14 cellular contexts compared by ENCODE assay signal in genomic region chr10:132408823-132409666, GRCh38. TPM values are rescaled to one million over a fixed set of nuclear protein-coding genes. Genes with fewer than 3 reads are reported as not detected.
DNase-seq lines count a peak whose midpoint lies in the region; ATAC-seq and TF ChIP-seq lines count a peak whose summit lies in the region.
"Had no signal": no experiment of that assay in that cellular context is flagged by ENCODE, and none has a peak within 500 bp of the region (broad histone marks: within the 10 kb centered on the region; RNA-seq: fewer than 3 reads in every experiment).

No MANE protein-coding gene starts in this region.

- no peaks in the 10 kb centered on the region for H3K36me3 ChIP-seq in H7 (replicated peaks; ENCODE audit: control insufficient read depth, insufficient read depth, low read length)
- peaks cover 0 to 22% of the 10 kb centered on the region in 2 donors for H3K36me3 ChIP-seq in adrenal gland (replicated peaks in 1 of 2)
- no peaks in the 10 kb centered on the region for H3K36me3 ChIP-seq in smooth muscle cell (ENCODE audit: low read depth)

- H3K27me3 ChIP-seq in H7 (ENCODE audit: control insufficient read depth, insufficient read depth, low read length) = no peaks in the 10 kb centered on the region
- H3K27me3 ChIP-seq in adrenal gland = no peaks in the 10 kb centered on the region
- no peaks in the 10 kb centered on the region for H3K27me3 ChIP-seq in smooth muscle cell (ENCODE audit: low read depth)

- ATAC-seq in HG03521 (IDR thresholded peaks at IDR 0.05; ENCODE audit: unreplicated experiment) (no peak), HG03175 (IDR thresholded peaks at IDR 0.05; ENCODE audit: unreplicated experiment) (no peak)
- ATAC-seq: stimulated activated naive CD8-positive, alpha-beta T cell treated with anti-CD3 and anti-CD28 coated beads, Interleukin-15, Interleukin-2, amounts not matched to agents 100 U/mL and 50 U/mL, for 24 hours had no signal

- peaks cover 29% of the 10 kb centered on the region for H3K79me2 ChIP-seq in smooth muscle cell (ENCODE audit: low read depth)

- peak overlapping the region; percentile 72 for H3K4me2 ChIP-seq in smooth muscle cell

- DNase-seq in H7 (peak; percentile 85), adrenal gland (peak in 5 of 7 donors; percentile 54 to 73 (median 71)), kidney tubule cell (ENCODE audit: low spot score) (peak; percentile 65), smooth muscle cell (lab: John Stamatoyannopoulos, UW; ENCODE audit: unreplicated experiment) (no peak), C1 segment of cervical spinal cord (lab: John Stamatoyannopoulos, UW) (no peak)
- no peak for DNase-seq in central memory CD4-positive, alpha-beta T cell
- DNase-seq: activated CD4-positive, alpha-beta T cell treated with anti-CD3 and anti-CD28 coated beads, Interleukin-2, amount 50 U/mL, for 1 hour; activated naive CD4-positive, alpha-beta T cell treated with anti-CD3 and anti-CD28 coated beads for 36 hours; CD4-positive, CD25-positive, alpha-beta regulatory T cell; naive thymus-derived CD4-positive, alpha-beta T cell; NCI-H1105; stimulated activated naive CD8-positive, alpha-beta T cell treated with anti-CD3 and anti-CD28 coated beads, Interleukin-15, Interleukin-2, amounts not matched to agents 100 U/mL and 50 U/mL, for 24 hours had no signal

- H3K4me1 ChIP-seq in adrenal gland (replicated peaks in 1 of 2) = peaks cover 76 to 91% of the 10 kb centered on the region in 2 donors
- H3K4me1 ChIP-seq in smooth muscle cell (ENCODE audit: low read depth) = peaks cover 27% of the 10 kb centered on the region

- H3F3A ChIP-seq in smooth muscle cell (ENCODE audit: low read depth) = peaks cover 11% of the 10 kb centered on the region

- peaks cover 42% of the 10 kb centered on the region for H4K20me1 ChIP-seq in smooth muscle cell (ENCODE audit: low read depth)

- H3K27ac ChIP-seq in adrenal gland = peak overlapping the region; percentile 29 to 98 (median 92)
- peak overlapping the region; percentile 67 for H3K27ac ChIP-seq in smooth muscle cell (ENCODE audit: low read depth)

- no peaks in the 10 kb centered on the region for H3K9me3 ChIP-seq in adrenal gland (replicated peaks in 1 of 3)
- no peaks in the 10 kb centered on the region for H3K9me3 ChIP-seq in smooth muscle cell (replicated peaks; ENCODE audit: low read depth)

- 28 to 49% (median 41%) methylated on average over 7 to 27 of the region's 27 CpGs for WGBS in adrenal gland, 4 donors
- WGBS in smooth muscle cell (ENCODE audit: low lambda C conversion rate) = 87% methylated on average over 21 of the region's 27 CpGs

- H3K4me3 ChIP-seq in H7 (ENCODE audit: insufficient read depth, low read depth, low read length) = no peak overlapping the region
- peak overlapping the region in 1 of 4 donors; percentile 46 for H3K4me3 ChIP-seq in adrenal gland
- H3K4me3 ChIP-seq in smooth muscle cell = no peak overlapping the region

- TF ChIP-seq CTCF in adrenal gland (IDR thresholded peaks at IDR 0.05) (no peak), smooth muscle cell (IDR thresholded peaks at IDR 0.05; ENCODE audit: borderline replicate concordance, insufficient read depth, poor library complexity, severe bottlenecking) (no peak)

- no peak for TF ChIP-seq POLR2A in adrenal gland (IDR thresholded peaks at IDR 0.05)

- intact Hi-C loops in adrenal gland (cut with DNase I) = no loop called here

- no peak overlapping the region for H2AFZ ChIP-seq in smooth muscle cell (ENCODE audit: low read depth)

- no peak overlapping the region for H3K9ac ChIP-seq in smooth muscle cell (ENCODE audit: low read depth)

RNA-seq across cellular contexts. Expression of gene PWWP2B, which starts 12.0 kb away (rescaled TPM):
- total RNA-seq in H7 (2014; rRNA removed; shearing (Covaris generic)) = 14.3 and 15.3 TPM in 2 replicates
- total RNA-seq in adrenal gland (10 to 100 TPM; 31.6 to 75.3 (median 42.2) TPM), smooth muscle cell (6.9 and 13.2 TPM in 2 replicates)
- polyA plus RNA-seq in adrenal gland (10 to 100 TPM in 2 of 3 donors, 1 to 10 TPM in 1; 3.4 to 34.0 (median 33.5) TPM), smooth muscle cell (8.3 and 9.3 TPM in 2 replicates)

Comparison
In these comparisons a context has a peak if more than half of its experiments do, and no peak if none do; other contexts are left out.
1. DNase-seq: peak in H7 (single experiment), adrenal gland (5 of 7) and kidney tubule cell (single experiment); none in smooth muscle cell (single experiment), C1 segment of cervical spinal cord (0 of 14) and central memory CD4-positive, alpha-beta T cell (single experiment).